13 cellular contexts compared by ENCODE assay signal in genomic region chr1:2241820-2242219, GRCh38. TPM values are rescaled to one million over a fixed set of nuclear protein-coding genes. Genes with fewer than 3 reads are reported as not detected.
DNase-seq lines count a peak whose midpoint lies in the region; ATAC-seq and TF ChIP-seq lines count a peak whose summit lies in the region.
"Had no signal": no experiment of that assay in that cellular context is flagged by ENCODE, and none has a peak within 500 bp of the region (broad histone marks: within the 10 kb centered on the region; RNA-seq: fewer than 3 reads in every experiment).

No MANE protein-coding gene starts in this region.

- H3K4me1 Mint-ChIP-seq in MCF 10A (ENCODE audit: insufficient read depth, unreplicated experiment) (peaks cover 23% of the 10 kb centered on the region), type B pancreatic cell (ENCODE audit: unreplicated experiment) (peaks cover 49% of the 10 kb centered on the region)
- H3K4me1 Mint-ChIP-seq in central memory CD8-positive, alpha-beta T cell, result peaks cover 59% of the 10 kb centered on the region

- H3K9me3 ChIP-seq in mammary epithelial cell (replicated peaks; ENCODE audit: insufficient read depth, low read length) (no peaks in the 10 kb centered on the region), vagina (no peaks in the 10 kb centered on the region)

- in situ Hi-C loops in mammary epithelial cell (cut with MboI; ENCODE audit: low sequenced_read_pairs in 2 of 2), result no loop called here

- H3K9me3 Mint-ChIP-seq in MCF 10A (ENCODE audit: unreplicated experiment) (no peaks in the 10 kb centered on the region), type B pancreatic cell (no peaks in the 10 kb centered on the region)
- no peaks in the 10 kb centered on the region for H3K9me3 Mint-ChIP-seq in central memory CD8-positive, alpha-beta T cell

- TF ChIP-seq POLR2A in vagina (IDR thresholded peaks at IDR 0.05), result no peak

- TF ChIP-seq CTCF in MCF 10A (IDR thresholded peaks at IDR 0.05; ENCODE audit: unreplicated experiment) (no peak), mammary epithelial cell (conservative IDR thresholded peaks at IDR 0.05 in 1 of 2, IDR thresholded peaks at IDR 0.05 in 1 of 2; ENCODE audit: extremely low read depth in 1 of 2, insufficient read depth in 1 of 2, low read depth in 1 of 2, low read length in 2 of 2) (no peak), type B pancreatic cell (conservative IDR thresholded peaks at IDR 0.05) (no peak), vagina (IDR thresholded peaks at IDR 0.05) (no peak)

- whole genome bisulfite sequencing in mammary epithelial cell (ENCODE audit: low coverage, missing lambda C conversion rate), result 92% methylated on average over 13 of the region's 13 CpGs

- H3K4me2 ChIP-seq in mammary epithelial cell (ENCODE audit: insufficient read depth, low read depth, low read length), result no peak overlapping the region
- H3K4me2 ChIP-seq: hepatocyte had no signal

- peak overlapping the region; percentile 31 for H3K27ac Mint-ChIP-seq in MCF 10A (ENCODE audit: low read depth, unreplicated experiment)
- H3K27ac Mint-ChIP-seq in central memory CD8-positive, alpha-beta T cell (ENCODE audit: low read depth), result peak overlapping the region; percentile 84
- peak overlapping the region; percentile 44 for H3K27ac Mint-ChIP-seq in type B pancreatic cell

- H3K36me3 Mint-ChIP-seq in MCF 10A (ENCODE audit: insufficient read depth, unreplicated experiment), result no peaks in the 10 kb centered on the region
- peaks cover 76% of the 10 kb centered on the region for H3K36me3 Mint-ChIP-seq in central memory CD8-positive, alpha-beta T cell (ENCODE audit: insufficient read depth)
- H3K36me3 Mint-ChIP-seq in type B pancreatic cell, result peaks cover 12% of the 10 kb centered on the region

- intact Hi-C loops in MCF 10A (cut with micrococcal nuclease) (no loop called here), mammary epithelial cell (cut with micrococcal nuclease) (no loop called here), vagina (cut with DNase I) (no loop called here)

- H3K4me1 ChIP-seq in mammary epithelial cell (ENCODE audit: insufficient read depth, low read length), result peaks cover 33% of the 10 kb centered on the region
- peaks cover 94% of the 10 kb centered on the region for H3K4me1 ChIP-seq in vagina

- dilution Hi-C loops in mammary epithelial cell (cut with HindIII; ENCODE audit: low sequenced_read_pairs), result no loop called here

- peaks cover 99% of the 10 kb centered on the region for H3K79me2 ChIP-seq in mammary epithelial cell (ENCODE audit: insufficient read depth, low read length)

- POLR2A ChIA-PET in MCF 10A (lab: Yijun Ruan, JAX), result interaction anchor here (1.0 kb wide), 1 partner anchor 10 kb away, joined by 5 read pairs; no protein-coding TSS in a partner anchor

- H3K27me3 ChIP-seq in mammary epithelial cell (ENCODE audit: insufficient read depth, low read length) (no peaks in the 10 kb centered on the region), vagina (no peaks in the 10 kb centered on the region)
- H3K27me3 ChIP-seq: hepatocyte had no signal

- no peak overlapping the region for H2AFZ ChIP-seq in mammary epithelial cell (ENCODE audit: low read depth, low read length)
- H2AFZ ChIP-seq: hepatocyte had no signal

- CTCF ChIA-PET in MCF 10A (lab: Yijun Ruan, JAX), result no interaction called here
- CTCF ChIA-PET in mammary epithelial cell (lab: Charles Lee; ENCODE audit: low non-redundant PET), result no interaction called here

- BruUV-seq in MCF 10A (replicated peaks; lab: Mats Ljungman, UMichigan), result no TSS peak
- no TSS peak for BruUV-seq in mammary epithelial cell (replicated peaks; lab: Mats Ljungman, UMichigan)

- no peak overlapping the region for H3K27ac ChIP-seq in mammary epithelial cell (ENCODE audit: insufficient read depth, low read depth, low read length)
- no peak overlapping the region for H3K27ac ChIP-seq in vagina
- H3K27ac ChIP-seq: hepatocyte had no signal

- no peak for DNase-seq in MCF 10A (ENCODE audit: unreplicated experiment)
- DNase-seq in mammary epithelial cell, result no peak
- peak in 1 of 2 donors; percentile 9 for DNase-seq in central memory CD8-positive, alpha-beta T cell (ENCODE audit: low spot score in 2 of 2)
- DNase-seq in lung microvascular endothelial cell (ENCODE audit: low read depth in 2 of 2), result peak; percentile 51 to 55
- DNase-seq in type B pancreatic cell (ENCODE audit: extremely low spot score, unreplicated experiment), result no peak
- DNase-seq in vagina (ENCODE audit: extremely low spot score in 2 of 2), result no peak
- DNase-seq in stimulated activated CD4-positive, alpha-beta T cell treated with anti-CD3 and anti-CD28 coated beads, Interleukin-2, amount 100 ng/mL, for 24 hours, result no peak
- DNase-seq: DMS 273 treated with DMSO at 0.1 percent for 48 hours, RPMI8226, small intestine had no signal

- ATAC-seq in central memory CD8-positive, alpha-beta T cell (replicated peaks; ENCODE audit: extremely low read depth, poor library complexity, severe bottlenecking), result no peak
- no peak for ATAC-seq in GM19328 (IDR thresholded peaks at IDR 0.05; ENCODE audit: unreplicated experiment)
- ATAC-seq: esophagus mucosa had no signal

- H3K27me3 Mint-ChIP-seq in MCF 10A (ENCODE audit: insufficient read depth, unreplicated experiment), result no peaks in the 10 kb centered on the region
- no peaks in the 10 kb centered on the region for H3K27me3 Mint-ChIP-seq in central memory CD8-positive, alpha-beta T cell
- H3K27me3 Mint-ChIP-seq in type B pancreatic cell, result no peaks in the 10 kb centered on the region

- no peak overlapping the region for H3K4me3 ChIP-seq in mammary epithelial cell (replicated peaks in 1 of 3; ENCODE audit: insufficient read depth in 1 of 3, low read depth in 2 of 3, low read length in 3 of 3)
- H3K4me3 ChIP-seq in vagina, result no peak overlapping the region
- H3K4me3 ChIP-seq: hepatocyte had no signal

- no peak overlapping the region for H3K9ac ChIP-seq in mammary epithelial cell (ENCODE audit: insufficient read depth, low read length)

- H4K20me1 ChIP-seq in mammary epithelial cell (ENCODE audit: insufficient read depth, low read length), result no peaks in the 10 kb centered on the region

- H3K4me3 Mint-ChIP-seq in MCF 10A (ENCODE audit: unreplicated experiment) (no peak overlapping the region), type B pancreatic cell (no peak overlapping the region)
- peak overlapping the region; percentile 62 for H3K4me3 Mint-ChIP-seq in central memory CD8-positive, alpha-beta T cell

- H3K36me3 ChIP-seq in mammary epithelial cell (ENCODE audit: insufficient read depth, low read length), result no peaks in the 10 kb centered on the region
- peaks cover 0 to 5% of the 10 kb centered on the region in 2 donors for H3K36me3 ChIP-seq in vagina

RNA-seq across cellular contexts. Expression of gene SKI, which starts 13.7 kb away (rescaled TPM):
- total RNA-seq in MCF 10A (2022) (42.7 and 53.7 TPM in 2 replicates), mammary epithelial cell (10 to 100 TPM; 27.2 to 47.8 TPM), lung microvascular endothelial cell (11.8 and 18.3 TPM in 2 replicates), type B pancreatic cell (ENCODE audit: low replicate concordance) (52.7 and 55.7 TPM in 2 replicates), vagina (53.8 TPM)
- polyA plus RNA-seq in mammary epithelial cell, result 10.5 TPM
- 34.8 TPM for polyA minus RNA-seq in mammary epithelial cell

RNA-seq across cellular contexts. Expression of gene FAAP20, which starts 47.2 kb away (rescaled TPM):
- total RNA-seq in MCF 10A (2022), result 75.9 and 88.8 TPM in 2 replicates
- total RNA-seq in mammary epithelial cell, result 10 to 100 TPM; 13.5 to 70.9 TPM
- polyA plus RNA-seq in mammary epithelial cell, result 11.8 TPM
- polyA minus RNA-seq in mammary epithelial cell, result 5.4 TPM
- total RNA-seq in lung microvascular endothelial cell, result 14.8 and 19.8 TPM in 2 replicates
- total RNA-seq in type B pancreatic cell (ENCODE audit: low replicate concordance), result 45.8 and 73.8 TPM in 2 replicates
- 92.3 TPM for total RNA-seq in vagina

Comparison
In these comparisons a context has a peak if more than half of its experiments do, and no peak if none do; other contexts are left out.
1. DNase-seq: peak in lung microvascular endothelial cell (2 of 2); none in MCF 10A (single experiment), mammary epithelial cell (single experiment), type B pancreatic cell (single experiment), vagina (0 of 2) and stimulated activated CD4-positive, alpha-beta T cell treated with anti-CD3 and anti-CD28 coated beads, Interleukin-2, amount 100 ng/mL, for 24 hours (0 of 2).
2. H3K27ac Mint-ChIP-seq: peak in every context shown above with its lines; median percentile 84 in central memory CD8-positive, alpha-beta T cell; 44 in type B pancreatic cell; 31 in MCF 10A.